In genomic region chrX:52933976-52934703, GRCh38 we compare ENCODE assay signal across 1 cellular context.
TF ChIP-seq lines count a peak whose summit lies in the region.

No MANE protein-coding gene starts in this region.

TF ChIP-seq in H1, 55 proteins besides CTCF, POLR2A, EP300 and RAD21 (continued from another document):
- no peak for TF ChIP-seq FOSL1 (IDR thresholded peaks at IDR 0.05; ENCODE audit: insufficient read depth, low read depth, low read length)
- TF ChIP-seq EZH2 (IDR thresholded peaks at IDR 0.05; ENCODE audit: low read depth, low read length, severe bottlenecking): no peak
